In the genomic region with DNA sequence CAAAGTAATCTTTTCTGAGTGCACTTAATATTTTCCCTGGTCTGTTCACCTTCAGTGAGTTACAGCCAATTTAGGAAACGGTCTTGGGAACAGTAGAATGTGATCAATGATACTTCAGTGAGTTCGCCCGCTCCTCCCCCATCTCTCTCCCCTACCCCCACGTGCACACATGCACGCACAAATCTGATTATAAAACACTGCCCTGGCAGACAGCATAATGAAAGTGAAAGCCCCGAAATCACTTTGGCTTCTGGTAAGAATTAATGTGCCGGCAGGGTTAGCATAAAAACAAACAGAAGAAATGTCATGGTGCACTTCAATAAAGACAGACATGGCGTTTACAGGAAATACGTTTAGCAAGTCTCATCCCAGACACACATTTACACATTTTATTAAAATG, we compare ENCODE assay signal across 11 cellular contexts.
A peak's percentile ranks its signal among the peaks of the same experiment; 100 is the strongest.
DNase-seq lines count a peak whose midpoint lies in the region; ATAC-seq and TF ChIP-seq lines count a peak whose summit lies in the region.
"Had no signal": no experiment of that assay in that cellular context is flagged by ENCODE, and none has a peak within 500 bp of the region (broad histone marks: within the 10 kb centered on the region; RNA-seq: fewer than 3 reads in every experiment).

No MANE protein-coding gene starts in this region.

- peak; percentile 5 for DNase-seq in GM03348 (ENCODE audit: low spot score)
- DNase-seq in fibroblast of peridontal ligament (ENCODE audit: extremely low read depth), result peak; percentile 68
- no peak for DNase-seq in sigmoid colon
- DNase-seq in NCI-H2171 treated with DMSO at 0.1 percent for 48 hours (lab: John Stamatoyannopoulos, UW), result no peak
- DNase-seq in activated gamma-delta T cell treated with Interleukin-2 at 50 U/mL for 16 hours, result no peak
- DNase-seq: anterior cingulate cortex, heart left ventricle had no signal

- peak overlapping the region; percentile 33 for H3K27ac ChIP-seq in KOPT-K1 (ENCODE audit: low read depth, low read length, poor library complexity, severe bottlenecking)
- H3K27ac ChIP-seq in sigmoid colon, result no peak overlapping the region

- no peaks in the 10 kb centered on the region for H3K27me3 ChIP-seq in sigmoid colon
- H3K27me3 ChIP-seq: heart left ventricle had no signal

- H3K4me1 ChIP-seq in sigmoid colon, result peaks cover 0 to 5% (median 0%) of the 10 kb centered on the region in 4 donors

- TF ChIP-seq POLR2A in sigmoid colon (IDR thresholded peaks at IDR 0.05), result no peak

- TF ChIP-seq CTCF in sigmoid colon (IDR thresholded peaks at IDR 0.05), result no peak

- no peak for TF ChIP-seq EP300 in sigmoid colon (IDR thresholded peaks at IDR 0.05)

- ATAC-seq in HG02970 (IDR thresholded peaks at IDR 0.05; ENCODE audit: low FRiP score, unreplicated experiment), result no peak
- ATAC-seq: naive thymus-derived CD8-positive, alpha-beta T cell; WTC11 had no signal

- WGBS in sigmoid colon, 2 donors, result 76 to 78% methylated on average over 9 of the region's 9 CpGs

- peaks cover 50% of the 10 kb centered on the region for H3K36me3 ChIP-seq in KOPT-K1 (ENCODE audit: insufficient read depth, low read length)
- no peaks in the 10 kb centered on the region for H3K36me3 ChIP-seq in sigmoid colon

- H3K4me3 ChIP-seq in sigmoid colon, result peak overlapping the region in 3 of 4 donors; percentile 16 to 33 (median 24)

- no peaks in the 10 kb centered on the region for H3K9me3 ChIP-seq in KOPT-K1 (ENCODE audit: insufficient read depth, low read length, poor library complexity, severe bottlenecking)
- no peaks in the 10 kb centered on the region for H3K9me3 ChIP-seq in sigmoid colon
- H3K9me3 ChIP-seq: heart left ventricle had no signal

- intact Hi-C loops in sigmoid colon (cut with DNase I), result no loop called here

Comparison
In these comparisons a context has a peak if more than half of its experiments do, and no peak if none do; other contexts are left out.
1. DNase-seq: peak in GM03348 (single experiment) and fibroblast of peridontal ligament (single experiment); none in sigmoid colon (single experiment), NCI-H2171 treated with DMSO at 0.1 percent for 48 hours (single experiment) and activated gamma-delta T cell treated with Interleukin-2 at 50 U/mL for 16 hours (single experiment).